In the genomic region with DNA sequence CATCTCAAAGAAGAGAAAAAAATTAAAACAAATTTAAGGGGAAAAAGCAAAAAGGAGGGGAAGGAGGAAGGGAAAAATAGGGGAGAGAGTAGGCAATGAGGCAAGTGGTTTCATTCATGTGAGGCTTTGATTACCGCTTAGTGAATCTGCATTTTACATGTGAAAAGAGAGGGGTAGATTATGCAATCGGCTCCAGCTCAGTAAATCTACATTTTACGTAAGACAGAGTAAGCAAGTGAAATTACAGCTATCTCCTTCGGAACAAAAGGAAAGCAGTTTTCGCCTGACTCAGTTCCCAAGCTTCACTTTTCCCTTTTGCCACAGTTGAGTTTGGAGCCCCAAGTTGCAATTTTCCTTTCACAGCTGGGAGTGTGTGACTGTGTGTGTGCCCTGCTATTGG, we compare ENCODE assay signal across 22 cellular contexts. TPM values are rescaled to one million over a fixed set of nuclear protein-coding genes. Genes with fewer than 3 reads are reported as not detected.
"Had no signal": no experiment of that assay in that cellular context is flagged by ENCODE, and none has a peak within 500 bp of the region (broad histone marks: within the 10 kb centered on the region; RNA-seq: fewer than 3 reads in every experiment).

No MANE protein-coding gene starts in this region.

- H3K27ac ChIP-seq: body of pancreas, cardiac muscle cell, left ventricle myocardium inferior, neural progenitor cell, sigmoid colon, upper lobe of left lung, WERI-Rb-1 had no signal

- H3K4me3 ChIP-seq: body of pancreas, cardiac muscle cell, left ventricle myocardium inferior, neural progenitor cell, sigmoid colon, smooth muscle cell, upper lobe of left lung had no signal

- H3K4me1 ChIP-seq: body of pancreas, neural progenitor cell, sigmoid colon, upper lobe of left lung had no signal

- H3K27ac Mint-ChIP-seq: activated CD8-positive, alpha-beta T cell treated with anti-CD3 and anti-CD28 coated beads, Interleukin-2, amount 10 ng/mL, durations not matched to agents 7 days and 5 days; activated naive CD4-positive, alpha-beta T cell treated with anti-CD3 and anti-CD28 coated beads, Interleukin-2, amount 50 U/mL, for 24 hours; activated T-helper 1 cell treated with anti-CD3 and anti-CD28 coated beads, Interleukin-12 subunit alpha, Interleukin-12 subunit beta, Interleukin-2, Interleukin-4 antibody, amounts not matched to agents 30 ng/mL and 10 ng/mL and 1 ng/mL, durations not matched to agents 14 hours and 24 hours and 36 hours; mesothelial cell of epicardium; neural progenitor cell; T-helper 2 cell treated with Interferon-gamma antibody and Interleukin-4, amounts not matched to agents 5 μg/mL and 100 μg/mL, for 36 hours had no signal

- H3K4me3 Mint-ChIP-seq: activated CD8-positive, alpha-beta T cell treated with anti-CD3 and anti-CD28 coated beads, Interleukin-2, amount 10 ng/mL, durations not matched to agents 7 days and 5 days; activated naive CD4-positive, alpha-beta T cell treated with anti-CD3 and anti-CD28 coated beads, Interleukin-2, amount 50 U/mL, for 24 hours; activated T-helper 1 cell treated with anti-CD3 and anti-CD28 coated beads, Interleukin-12 subunit alpha, Interleukin-12 subunit beta, Interleukin-2, Interleukin-4 antibody, amounts not matched to agents 30 ng/mL and 10 ng/mL and 1 ng/mL, durations not matched to agents 14 hours and 24 hours and 36 hours; mesothelial cell of epicardium; naive thymus-derived CD8-positive, alpha-beta T cell; neural progenitor cell; T-helper 2 cell treated with Interferon-gamma antibody and Interleukin-4, amounts not matched to agents 5 μg/mL and 100 μg/mL, for 36 hours had no signal

- H3K27me3 ChIP-seq: body of pancreas, cardiac muscle cell, neural progenitor cell, sigmoid colon, upper lobe of left lung had no signal

- H3K9me3 Mint-ChIP-seq: activated naive CD4-positive, alpha-beta T cell treated with anti-CD3 and anti-CD28 coated beads, Interleukin-2, amount 50 U/mL, for 24 hours; activated T-helper 1 cell treated with anti-CD3 and anti-CD28 coated beads, Interleukin-12 subunit alpha, Interleukin-12 subunit beta, Interleukin-2, Interleukin-4 antibody, amounts not matched to agents 30 ng/mL and 10 ng/mL and 1 ng/mL, durations not matched to agents 14 hours and 24 hours and 36 hours; mesothelial cell of epicardium; naive thymus-derived CD8-positive, alpha-beta T cell; neural progenitor cell; T-helper 2 cell treated with Interferon-gamma antibody and Interleukin-4, amounts not matched to agents 5 μg/mL and 100 μg/mL, for 36 hours had no signal

- DNase-seq: activated CD4-positive, alpha-beta T cell treated with anti-CD3 and anti-CD28 coated beads for 1 hour; activated CD4-positive, alpha-beta T cell treated with anti-CD3 and anti-CD28 coated beads, Interleukin-2, amount 50 U/mL, for 1 hour; activated CD8-positive, alpha-beta T cell treated with anti-CD3 and anti-CD28 coated beads, Interleukin-2, amount 10 ng/mL, durations not matched to agents 7 days and 5 days; activated gamma-delta T cell; body of pancreas; cortex of kidney; foreskin melanocyte; left ventricle myocardium inferior; naive thymus-derived CD8-positive, alpha-beta T cell; sigmoid colon; stimulated activated CD4-positive, alpha-beta T cell treated with anti-CD3 and anti-CD28 coated beads, Interleukin-15, amount 100 ng/mL, for 24 hours; stimulated activated naive CD4-positive, alpha-beta T cell; upper lobe of left lung; WERI-Rb-1 had no signal

- H3K9ac ChIP-seq: neural progenitor cell had no signal

- ATAC-seq: activated CD8-positive, alpha-beta T cell treated with anti-CD3 and anti-CD28 coated beads, Interleukin-2, amount 10 ng/mL, durations not matched to agents 7 days and 5 days; body of pancreas; naive thymus-derived CD8-positive, alpha-beta T cell had no signal

- H3K4me1 Mint-ChIP-seq: activated naive CD4-positive, alpha-beta T cell treated with anti-CD3 and anti-CD28 coated beads, Interleukin-2, amount 50 U/mL, for 24 hours; mesothelial cell of epicardium; naive thymus-derived CD8-positive, alpha-beta T cell had no signal

- H2AFZ ChIP-seq: neural progenitor cell had no signal

- H3K4me2 ChIP-seq: neural progenitor cell, smooth muscle cell had no signal

- H3K36me3 ChIP-seq: cardiac muscle cell, left ventricle myocardium inferior, neural progenitor cell, sigmoid colon, upper lobe of left lung, WERI-Rb-1 had no signal

- H3K36me3 Mint-ChIP-seq: activated naive CD4-positive, alpha-beta T cell treated with anti-CD3 and anti-CD28 coated beads, Interleukin-2, amount 50 U/mL, for 24 hours; mesothelial cell of epicardium; naive thymus-derived CD8-positive, alpha-beta T cell; neural progenitor cell had no signal

- H3K9me3 ChIP-seq: body of pancreas, left ventricle myocardium inferior, sigmoid colon, upper lobe of left lung had no signal

RNA-seq across cellular contexts. Expression of gene COL5A3, which starts 58.0 kb away (rescaled TPM):
- total RNA-seq: cardiac muscle cell; naive thymus-derived CD8-positive, alpha-beta T cell; renal cortical epithelial cell had no signal
- polyA plus RNA-seq: naive thymus-derived CD8-positive, alpha-beta T cell had no signal
